In genomic region chr1:226129230-226129629, GRCh38 we compare ENCODE assay signal across 30 cellular contexts. TPM values are rescaled to one million over a fixed set of nuclear protein-coding genes. Genes with fewer than 3 reads are reported as not detected.
DNase-seq lines count a peak whose midpoint lies in the region; ATAC-seq and TF ChIP-seq lines count a peak whose summit lies in the region.
"Had no signal": no experiment of that assay in that cellular context is flagged by ENCODE, and none has a peak within 500 bp of the region (broad histone marks: within the 10 kb centered on the region; RNA-seq: fewer than 3 reads in every experiment).

No MANE protein-coding gene starts in this region.

- H3K36me3 Mint-ChIP-seq in endodermal cell (ENCODE audit: low read depth), result no peaks in the 10 kb centered on the region
- H3K36me3 Mint-ChIP-seq in naive B cell, result no peaks in the 10 kb centered on the region
- H3K36me3 Mint-ChIP-seq: activated naive CD8-positive, alpha-beta T cell; CD8-positive, alpha-beta T cell; natural killer cell treated with Interleukin-12 subunit alpha and Interleukin-12 subunit beta and Interleukin-15 and Interleukin-18, amount 100 ng/mL, for 72 hours had no signal

- in situ Hi-C loops in IMR-90 (cut with MboI; ENCODE audit: low sequenced_read_pairs) (no loop called here), GM13976 (cut with MboI; ENCODE audit: low sequenced_read_pairs, unreplicated experiment) (no loop called here)

- no peak overlapping the region for H4K8ac ChIP-seq in IMR-90 (ENCODE audit: low read depth in 2 of 2, low read length in 2 of 2)

- TF ChIP-seq RAD21 in IMR-90 (IDR thresholded peaks at IDR 0.05; ENCODE audit: low read length), result no peak

- H3K9me1 ChIP-seq in IMR-90 (ENCODE audit: insufficient read depth, low read length), result peaks cover 3% of the 10 kb centered on the region; the same call in 1 of the 2 replicates

- H2AFZ ChIP-seq in IMR-90 (replicated peaks; ENCODE audit: low read length, poor library complexity), result no peak overlapping the region
- H2AFZ ChIP-seq: GM23338 had no signal

- no peak overlapping the region for H3K4me3 Mint-ChIP-seq in endodermal cell
- peak overlapping the region in 5 of 8 donors; percentile 80 to 95 (median 93) for H3K4me3 Mint-ChIP-seq in naive B cell
- H3K4me3 Mint-ChIP-seq: activated CD8-positive, alpha-beta T cell treated with anti-CD3 and anti-CD28 coated beads for 36 hours; activated naive CD8-positive, alpha-beta T cell; CD8-positive, alpha-beta T cell; effector memory CD8-positive, alpha-beta T cell; GM23338; natural killer cell treated with Interleukin-12 subunit alpha and Interleukin-12 subunit beta and Interleukin-15 and Interleukin-18, amount 100 ng/mL, for 72 hours had no signal

- no peak for TF ChIP-seq POLR2A in IMR-90 (IDR thresholded peaks at IDR 0.05; ENCODE audit: low read depth, low read length)

- H3K27ac ChIP-seq in 22Rv1 (peak overlapping the region; percentile 100), IMR-90 (ENCODE audit: insufficient read depth, low read length) (no peak overlapping the region), endodermal cell (ENCODE audit: low read depth, low read length) (no peak overlapping the region)
- H3K27ac ChIP-seq: foreskin keratinocyte, uterus had no signal

- no TSS peak for BruUV-seq in IMR-90 (replicated peaks; lab: Mats Ljungman, UMichigan)

- no CpG with 5 or more reads among the region's 2 CpGs for WGBS in IMR-90 (ENCODE audit: extremely low coverage in 2 of 2, insufficient read length in 1 of 2), 2 experiments
- WGBS in endodermal cell (ENCODE audit: insufficient coverage in 1 of 2, insufficient read length in 1 of 2), 2 experiments, result 83 to 95% methylated on average over 1 to 2 of the region's 2 CpGs

- H2BK20ac ChIP-seq in IMR-90 (ENCODE audit: low read depth, low read length), result no peak overlapping the region

- peaks cover 10% of the 10 kb centered on the region for H3K4me1 ChIP-seq in IMR-90 (ENCODE audit: control insufficient read depth, insufficient read depth, low read length)
- peaks cover 3% of the 10 kb centered on the region for H3K4me1 ChIP-seq in endodermal cell (ENCODE audit: control insufficient read depth, insufficient read depth, low read length)
- H3K4me1 ChIP-seq: BE2C, uterus had no signal

- no peak for TF ChIP-seq CTCF in 22Rv1 (IDR thresholded peaks at IDR 0.05)
- TF ChIP-seq CTCF in IMR-90 (conservative IDR thresholded peaks at IDR 0.05; ENCODE audit: low read depth, low read length), result no peak
- no peak for TF ChIP-seq CTCF in endodermal cell (conservative IDR thresholded peaks at IDR 0.05)
- TF ChIP-seq CTCF in GM13976 (IDR thresholded peaks at IDR 0.05; ENCODE audit: borderline replicate concordance, control extremely low read depth, extremely low read depth, insufficient read depth, missing control alignments), result no peak
- TF ChIP-seq CTCF in GM10248 (IDR thresholded peaks at IDR 0.05; ENCODE audit: control extremely low read depth, extremely low read depth, low read depth, missing control alignments), result no peak

- H2BK5ac ChIP-seq in IMR-90 (ENCODE audit: low read depth, low read length, poor library complexity, severe bottlenecking), result no peak overlapping the region

- no peak for DNase-seq in IMR-90
- DNase-seq in endodermal cell, result peak; percentile 26
- DNase-seq in naive B cell, result no peak
- DNase-seq in GM13976 (ENCODE audit: low spot score), result no peak
- DNase-seq in NCI-H82 (lab: John Stamatoyannopoulos, UW), result no peak
- DNase-seq in NK-92 (lab: John Stamatoyannopoulos, UW; ENCODE audit: unreplicated experiment), result no peak
- no peak for DNase-seq in GM10248 (ENCODE audit: extremely low spot score)
- DNase-seq: ACHN; activated CD4-positive, CD25-positive, alpha-beta regulatory T cell treated with anti-CD3 and anti-CD28 coated beads, Interleukin-2, amount 50 U/mL, for 72 hours; activated CD8-positive, alpha-beta T cell treated with anti-CD3 and anti-CD28 coated beads for 36 hours; BE2C; CD8-positive, alpha-beta T cell; cortex of kidney; effector memory CD8-positive, alpha-beta T cell; NCI-H1105 treated with DMSO at 0.1 percent for 48 hours; NCI-H187 treated with DMSO at 0.1 percent for 48 hours; NCI-H2171 treated with DMSO at 0.1 percent for 48 hours; NCI-H510A treated with DMSO at 0.1 percent for 48 hours; SHP77 treated with DMSO at 0.1 percent for 48 hours; stimulated activated naive CD4-positive, alpha-beta T cell; T-helper 2 cell had no signal

- no peak overlapping the region for H3K23ac ChIP-seq in IMR-90 (ENCODE audit: low read depth, low read length)

- POLR2A ChIA-PET in IMR-90 (lab: Charles Lee; ENCODE audit: unreplicated experiment), result no interaction called here
- POLR2A ChIA-PET in GM10248 (lab: Yijun Ruan, JAX), result no interaction called here

- no peak overlapping the region for H2BK120ac ChIP-seq in IMR-90 (ENCODE audit: low read depth, low read length)

- no peak overlapping the region for H2AK5ac ChIP-seq in IMR-90 (ENCODE audit: low read depth, low read length)

- H3K9me3 ChIP-seq in IMR-90 (ENCODE audit: control insufficient read depth, insufficient read depth, low read length), result peaks cover 2% of the 10 kb centered on the region; the same call in 1 of the 2 replicates
- H3K9me3 ChIP-seq in endodermal cell (ENCODE audit: control insufficient read depth, low read length), result no peaks in the 10 kb centered on the region
- H3K9me3 ChIP-seq: BE2C, uterus had no signal

- H3K56ac ChIP-seq in IMR-90 (ENCODE audit: extremely low read depth, insufficient read depth, low read length), result no peak overlapping the region

- H3K9me3 Mint-ChIP-seq in endodermal cell, result peaks cover 6% of the 10 kb centered on the region
- peaks cover 0 to 7% (median 3%) of the 10 kb centered on the region in 7 donors for H3K9me3 Mint-ChIP-seq in naive B cell
- H3K9me3 Mint-ChIP-seq: activated CD8-positive, alpha-beta T cell treated with anti-CD3 and anti-CD28 coated beads for 36 hours; CD8-positive, alpha-beta T cell; effector memory CD8-positive, alpha-beta T cell; HFFc6; natural killer cell treated with Interleukin-12 subunit alpha and Interleukin-12 subunit beta and Interleukin-15 and Interleukin-18, amount 100 ng/mL, for 72 hours had no signal

- ATAC-seq in IMR-90 (ENCODE audit: low read depth) (no peak), naive B cell (ENCODE audit: low read depth in 2 of 2) (no peak)
- ATAC-seq: activated CD8-positive, alpha-beta T cell treated with anti-CD3 and anti-CD28 coated beads for 36 hours; CD8-positive, alpha-beta T cell; effector memory CD8-positive, alpha-beta T cell; GM23338; K562; natural killer cell treated with Interleukin-12 subunit alpha and Interleukin-12 subunit beta and Interleukin-15 and Interleukin-18, amount 100 ng/mL, for 72 hours; Panc1 had no signal

- H3K36me3 ChIP-seq in IMR-90 (ENCODE audit: control insufficient read depth, insufficient read depth, low read length) (no peaks in the 10 kb centered on the region), endodermal cell (ENCODE audit: control insufficient read depth, insufficient read depth, low read length) (no peaks in the 10 kb centered on the region)
- H3K36me3 ChIP-seq: BE2C, uterus had no signal

- no peak overlapping the region for H4K5ac ChIP-seq in IMR-90 (ENCODE audit: low read depth, low read length)

- peak overlapping the region; percentile 45 for H2AK9ac ChIP-seq in IMR-90 (replicated peaks; ENCODE audit: low read depth, low read length, poor library complexity)

- CTCF ChIA-PET in IMR-90 (lab: Yijun Ruan, JAX) (no interaction called here), GM10248 (lab: Yijun Ruan, JAX) (interaction anchor here (2.1 kb wide), 1 partner anchor 52 kb away, joined by 9 read pairs; no protein-coding TSS in a partner anchor)

- no peaks in the 10 kb centered on the region; the same call in 1 of the 2 replicates for H4K20me1 ChIP-seq in IMR-90 (ENCODE audit: insufficient read depth, low read length)

- no peak overlapping the region for H2BK15ac ChIP-seq in IMR-90 (ENCODE audit: low read depth, low read length)

- H4K91ac ChIP-seq in IMR-90 (ENCODE audit: insufficient read depth, low read depth, low read length), result no peak overlapping the region

- no peak overlapping the region for H3K4me2 ChIP-seq in IMR-90 (ENCODE audit: low read depth, low read length)
- H3K4me2 ChIP-seq: GM23338 had no signal

- H3K4me3 ChIP-seq in IMR-90 (ENCODE audit: insufficient read depth, low read depth, low read length) (no peak overlapping the region), endodermal cell (ENCODE audit: low read length) (no peak overlapping the region)
- H3K4me3 ChIP-seq: GM23338, K562, uterus had no signal

- intact Hi-C loops in IMR-90 (cut with micrococcal nuclease), result loop anchor here (10.0 kb wide), 1 partner anchor 246 kb away; no protein-coding TSS in a partner anchor

- H3K27me3 ChIP-seq in IMR-90 (ENCODE audit: control insufficient read depth, insufficient read depth, low read length) (no peaks in the 10 kb centered on the region), endodermal cell (ENCODE audit: control insufficient read depth, insufficient read depth, low read length, poor library complexity, severe bottlenecking) (no peaks in the 10 kb centered on the region)
- H3K27me3 ChIP-seq: BE2C, foreskin keratinocyte, uterus had no signal

- no peak overlapping the region for H3K14ac ChIP-seq in IMR-90 (replicated peaks; ENCODE audit: low read depth, low read length)

- H3K27me3 Mint-ChIP-seq in endodermal cell (ENCODE audit: insufficient read depth), result no peaks in the 10 kb centered on the region
- no peaks in the 10 kb centered on the region for H3K27me3 Mint-ChIP-seq in naive B cell
- H3K27me3 Mint-ChIP-seq: activated CD8-positive, alpha-beta T cell treated with anti-CD3 and anti-CD28 coated beads for 36 hours had no signal

- dilution Hi-C loops in IMR-90 (cut with HindIII; ENCODE audit: low sequenced_read_pairs, unreplicated experiment), result no loop called here

- H3K27ac Mint-ChIP-seq in endodermal cell (no peak overlapping the region), naive B cell (peak overlapping the region in 3 of 6 donors; percentile 88 to 99 (median 98))
- H3K27ac Mint-ChIP-seq: activated CD8-positive, alpha-beta T cell treated with anti-CD3 and anti-CD28 coated beads for 36 hours; activated naive CD8-positive, alpha-beta T cell; CD8-positive, alpha-beta T cell; effector memory CD8-positive, alpha-beta T cell; GM23338; natural killer cell treated with Interleukin-12 subunit alpha and Interleukin-12 subunit beta and Interleukin-15 and Interleukin-18, amount 100 ng/mL, for 72 hours had no signal

- H3K18ac ChIP-seq in IMR-90 (ENCODE audit: low read depth, low read length), result no peak overlapping the region

- H3K79me1 ChIP-seq in IMR-90 (ENCODE audit: low read depth in 1 of 2, low read length in 2 of 2), result no peaks in the 10 kb centered on the region

- H3K9ac ChIP-seq in IMR-90 (ENCODE audit: low read depth, low read length) (no peak overlapping the region), endodermal cell (ENCODE audit: extremely low read depth, low read length, poor library complexity, severe bottlenecking) (no peak overlapping the region)

- peaks cover 40% of the 10 kb centered on the region for H3K4me1 Mint-ChIP-seq in endodermal cell
- H3K4me1 Mint-ChIP-seq in naive B cell, result peaks cover 59 to 95% (median 80%) of the 10 kb centered on the region in 3 donors

- 0 out of 2 replicates have a peak overlapping the region, but pooled peaks have one; percentile 12 for H3K4ac ChIP-seq in IMR-90 (ENCODE audit: low read depth, low read length)

RNA-seq across cellular contexts. Expression of gene ACBD3, which starts 57.3 kb away (rescaled TPM):
- total RNA-seq in IMR-90 (2012; rRNA removed) (59.7 and 95.3 TPM in 2 replicates), endodermal cell (10 to 100 TPM; 34.8 to 48.0 TPM)
- polyA plus RNA-seq in IMR-90 (2012; rRNA removed) (27.3 and 30.3 TPM in 2 replicates), naive B cell (ENCODE audit: low read depth in 6 of 6) (10 to 100 TPM; 38.5 to 88.1 (median 55.0) TPM)
- 5.3 and 8.3 TPM in 2 replicates for polyA plus RNA-seq in IMR-90 (2012; cell fraction: cytosol; rRNA removed)
- 4.7 and 17.6 TPM in 2 replicates for polyA plus RNA-seq in IMR-90 (2012; cell fraction: nucleus; rRNA removed; ENCODE audit: low replicate concordance)
- polyA plus RNA-seq in endodermal cell (2013, experiment 1 of 2), result 22.3 TPM
- polyA plus RNA-seq in endodermal cell (2013, experiment 2 of 2), result 24.1 TPM
